In the genomic region with DNA sequence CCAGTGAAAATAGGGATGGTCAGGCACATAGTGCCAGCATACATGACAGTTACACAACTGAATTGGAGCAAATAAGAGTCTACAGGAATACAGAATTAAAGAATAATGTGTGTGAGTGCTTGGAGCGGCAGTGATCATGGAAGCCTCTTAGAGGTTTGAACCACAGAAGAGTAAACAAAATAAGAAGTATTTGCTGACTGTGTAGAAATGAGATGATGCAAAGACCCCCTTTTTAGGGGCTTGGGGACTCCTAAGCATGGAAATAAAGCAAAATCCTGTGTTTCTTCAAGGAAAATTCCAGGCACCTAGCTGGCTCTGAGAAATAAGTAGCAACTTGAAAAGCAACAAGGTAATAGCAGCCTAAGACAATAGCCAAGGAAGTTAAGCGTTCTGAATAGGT, we compare ENCODE assay signal across 24 cellular contexts. TPM values are rescaled to one million over a fixed set of nuclear protein-coding genes. Genes with fewer than 3 reads are reported as not detected.
DNase-seq lines count a peak whose midpoint lies in the region; ATAC-seq, FAIRE-seq and TF ChIP-seq lines count a peak whose summit lies in the region.
"Had no signal": no experiment of that assay in that cellular context is flagged by ENCODE, and none has a peak within 500 bp of the region (broad histone marks: within the 10 kb centered on the region; RNA-seq: fewer than 3 reads in every experiment).

No MANE protein-coding gene starts in this region.

- no peak overlapping the region for H3K4me3 Mint-ChIP-seq in activated CD4-positive, alpha-beta memory T cell treated with anti-CD3 and anti-CD28 coated beads for 36 hours
- H3K4me3 Mint-ChIP-seq: CD4-positive, alpha-beta T cell; CD8-positive, alpha-beta memory T cell; H9 had no signal

- H4K20me1 ChIP-seq in HepG2 (ENCODE audit: insufficient read depth, low read length) (no peaks in the 10 kb centered on the region), K562 (replicated peaks; ENCODE audit: control insufficient read depth, insufficient read depth, low read length) (no peaks in the 10 kb centered on the region; the same call in 1 of the 2 replicates)
- H4K20me1 ChIP-seq: BLaER1 treated with 17β-estradiol and CSF1 and Interleukin-3, amounts not matched to agents 10 nM and 100 nM had no signal

- H3K36me3 Mint-ChIP-seq in activated CD4-positive, alpha-beta memory T cell treated with anti-CD3 and anti-CD28 coated beads for 36 hours, result no peaks in the 10 kb centered on the region
- H3K36me3 Mint-ChIP-seq: CD14-positive monocyte; CD8-positive, alpha-beta memory T cell had no signal

- H3K9me1 ChIP-seq in K562 (ENCODE audit: control insufficient read depth, insufficient read depth, low read length), result no peaks in the 10 kb centered on the region

- TF ChIP-seq RAD21 in HepG2 (CRISPR knock-in tag; IDR thresholded peaks at IDR 0.05) (no peak), K562 (CRISPR knock-in tag; conservative IDR thresholded peaks at IDR 0.05 in 1 of 2, IDR thresholded peaks at IDR 0.05 in 1 of 2) (no peak)

- TF ChIP-seq CTCF in HepG2 (CRISPR knock-in tag; IDR thresholded peaks at IDR 0.05) (no peak), right lobe of liver (IDR thresholded peaks at IDR 0.05) (no peak), K562 (IDR thresholded peaks at IDR 0.05 in 2 of 3, conservative IDR thresholded peaks at IDR 0.05 in 1 of 3; ENCODE audit: insufficient read depth in 2 of 3, low read depth in 1 of 3, low read length in 3 of 3) (no peak)

- H3K9me3 ChIP-seq in HepG2 (ENCODE audit: low read length) (no peaks in the 10 kb centered on the region), right lobe of liver (no peaks in the 10 kb centered on the region), K562 (replicated peaks; ENCODE audit: control insufficient read depth, insufficient read depth, low read depth, low read length) (no peaks in the 10 kb centered on the region)
- H3K9me3 ChIP-seq: BE2C; BLaER1 treated with 17β-estradiol and CSF1 and Interleukin-3, amounts not matched to agents 10 nM and 100 nM had no signal

- H2AFZ ChIP-seq in HepG2 (ENCODE audit: low read length) (no peak overlapping the region), K562 (ENCODE audit: low read depth, low read length) (no peak overlapping the region)

- H3K4me2 ChIP-seq in HepG2 (ENCODE audit: low read depth, low read length) (no peak overlapping the region), K562 (ENCODE audit: insufficient read depth, low read length) (no peak overlapping the region)
- H3K4me2 ChIP-seq: BLaER1 treated with 17β-estradiol and CSF1 and Interleukin-3, amounts not matched to agents 10 nM and 100 nM had no signal

- H3K4me3 ChIP-seq in HepG2 (replicated peaks in 1 of 3; ENCODE audit: insufficient read depth in 1 of 3, low read depth in 2 of 3, low read length in 3 of 3) (no peak overlapping the region), right lobe of liver (no peak overlapping the region), K562 (no peak overlapping the region)
- H3K4me3 ChIP-seq: BLaER1 treated with 17β-estradiol and CSF1 and Interleukin-3, amounts not matched to agents 10 nM and 100 nM; GM12878 had no signal

- H3K27me3 Mint-ChIP-seq in activated CD4-positive, alpha-beta memory T cell treated with anti-CD3 and anti-CD28 coated beads for 36 hours, result peaks cover 10% of the 10 kb centered on the region

- CTCF ChIA-PET in HepG2 (lab: Yijun Ruan, JAX; ENCODE audit: low intra/inter-chr PET ratio, low total read pairs) (no interaction called here), K562 (lab: Yijun Ruan, JAX; ENCODE audit: low intra/inter-chr PET ratio) (no interaction called here)
- CTCF ChIA-PET in activated CD4-positive, alpha-beta memory T cell treated with anti-CD3 and anti-CD28 coated beads for 36 hours (lab: Charles Lee), result no interaction called here

- H3K9me3 Mint-ChIP-seq in activated CD4-positive, alpha-beta memory T cell treated with anti-CD3 and anti-CD28 coated beads for 36 hours, result no peaks in the 10 kb centered on the region
- H3K9me3 Mint-ChIP-seq: CD14-positive monocyte; CD4-positive, alpha-beta T cell; CD8-positive, alpha-beta memory T cell; H9 had no signal

- DNase-seq in HepG2 (ENCODE audit: low spot score) (no peak), right lobe of liver (no peak), K562 (ENCODE audit: extremely low read depth in 1 of 4, low spot score in 3 of 4) (no peak), substantia nigra (lab: John Stamatoyannopoulos, UW) (no peak), ureter (ENCODE audit: low spot score) (no peak)
- no peak for DNase-seq in activated CD4-positive, alpha-beta memory T cell treated with anti-CD3 and anti-CD28 coated beads for 36 hours
- DNase-seq: ACHN; AML-193; BE2C; CD4-positive, alpha-beta T cell; CD8-positive, alpha-beta memory T cell; DMS 273 treated with DMSO at 0.1 percent for 48 hours; DMS79; EL; GDM1; H9 had no signal

- H3K27ac ChIP-seq in HepG2 (ENCODE audit: extremely low read length, insufficient read depth, low read length), result no peak overlapping the region
- no peak overlapping the region for H3K27ac ChIP-seq in right lobe of liver
- H3K27ac ChIP-seq in K562 (ENCODE audit: extremely low read depth, low read depth, low read length), result no peak overlapping the region
- H3K27ac ChIP-seq in substantia nigra (ENCODE audit: low read depth, low read length, poor library complexity, severe bottlenecking), result no peak overlapping the region
- H3K27ac ChIP-seq: 22Rv1; BLaER1 treated with 17β-estradiol and CSF1 and Interleukin-3, amounts not matched to agents 10 nM and 100 nM had no signal

- no TSS peak for BruUV-seq in HepG2 (replicated peaks; lab: Mats Ljungman, UMichigan)
- no TSS peak for BruUV-seq in K562 (replicated peaks; lab: Mats Ljungman, UMichigan)

- H3K4me1 ChIP-seq in HepG2 (ENCODE audit: insufficient read depth, low read length) (no peaks in the 10 kb centered on the region), right lobe of liver (no peaks in the 10 kb centered on the region), K562 (replicated peaks in 1 of 2; ENCODE audit: control insufficient read depth in 2 of 2, insufficient read depth in 2 of 2, low read length in 2 of 2) (no peaks in the 10 kb centered on the region)
- H3K4me1 ChIP-seq: BE2C had no signal

- H3K36me3 ChIP-seq in HepG2 (replicated peaks in 1 of 2; ENCODE audit: control insufficient read depth in 1 of 2, insufficient read depth in 2 of 2, low read length in 2 of 2) (no peaks in the 10 kb centered on the region), right lobe of liver (no peaks in the 10 kb centered on the region), K562 (ENCODE audit: control insufficient read depth, insufficient read depth, low read length) (no peaks in the 10 kb centered on the region)
- H3K36me3 ChIP-seq: BE2C; BLaER1 treated with 17β-estradiol and CSF1 and Interleukin-3, amounts not matched to agents 10 nM and 100 nM had no signal

- TF ChIP-seq POLR2A in HepG2 (IDR thresholded peaks at IDR 0.05; ENCODE audit: insufficient read depth in 1 of 2, low read depth in 2 of 2, low read length in 2 of 2) (no peak), right lobe of liver (IDR thresholded peaks at IDR 0.05) (no peak), K562 (conservative IDR thresholded peaks at IDR 0.05) (no peak)

- H3K79me2 ChIP-seq in HepG2 (ENCODE audit: insufficient read depth, low read length) (no peaks in the 10 kb centered on the region), K562 (ENCODE audit: control insufficient read depth, insufficient read depth, low read length) (no peaks in the 10 kb centered on the region)

- whole genome bisulfite sequencing in HepG2 (ENCODE audit: low lambda C conversion rate), result 4% methylated on average over 2 of the region's 2 CpGs
- 51% methylated on average over 2 of the region's 2 CpGs for WGBS in right lobe of liver (ENCODE audit: insufficient coverage, low coverage, low lambda C conversion rate, missing lambda C conversion rate)
- WGBS in K562 (ENCODE audit: insufficient coverage, low coverage, missing lambda C conversion rate), result 15% methylated on average over 2 of the region's 2 CpGs

- FAIRE-seq in HepG2 (lab: Jason Lieb, UNC) (no peak), K562 (lab: Jason Lieb, UNC) (no peak)
- FAIRE-seq: A204.1, D721Med, GM12878 had no signal

- H3K27ac Mint-ChIP-seq in activated CD4-positive, alpha-beta memory T cell treated with anti-CD3 and anti-CD28 coated beads for 36 hours, result no peak overlapping the region
- H3K27ac Mint-ChIP-seq: CD14-positive monocyte; CD4-positive, alpha-beta T cell; CD8-positive, alpha-beta memory T cell; H9 had no signal

- in situ Hi-C loops in HepG2 (cut with HindIII; ENCODE audit: extremely low pct_ligation_motif_present, low pct_unique_long_range_greater_than_20kb) (loop anchor here (25.0 kb wide), 2 partner anchors 529 to 754 kb away; no protein-coding TSS in a partner anchor), K562 (cut with MboI) (loop anchor here (25.0 kb wide), 1 partner anchor 754 kb away; no protein-coding TSS in a partner anchor)

- H3K9ac ChIP-seq in HepG2 (ENCODE audit: insufficient read depth, low read depth, low read length) (no peak overlapping the region), K562 (ENCODE audit: insufficient read depth in 1 of 2, low read depth in 2 of 2, low read length in 2 of 2) (no peak overlapping the region)
- H3K9ac ChIP-seq: BLaER1 treated with 17β-estradiol and CSF1 and Interleukin-3, amounts not matched to agents 10 nM and 100 nM had no signal

- H3K4me1 Mint-ChIP-seq in activated CD4-positive, alpha-beta memory T cell treated with anti-CD3 and anti-CD28 coated beads for 36 hours (ENCODE audit: low read depth), result no peaks in the 10 kb centered on the region
- H3K4me1 Mint-ChIP-seq: CD14-positive monocyte; CD8-positive, alpha-beta memory T cell had no signal

- H3K27me3 ChIP-seq in HepG2 (ENCODE audit: control insufficient read depth in 1 of 2, insufficient read depth in 2 of 2, low read length in 2 of 2), result peaks cover 0 to 7% of the 10 kb centered on the region in 2 experiments; a peak in 2 of 5 replicates
- no peaks in the 10 kb centered on the region for H3K27me3 ChIP-seq in right lobe of liver
- 0 out of 5 replicates have a peak, but pooled peaks cover 3 to 10% of the 10 kb centered on the region in 2 experiments for H3K27me3 ChIP-seq in K562 (ENCODE audit: control insufficient read depth in 2 of 2, insufficient read depth in 2 of 2, low read length in 2 of 2)
- H3K27me3 ChIP-seq: BLaER1 treated with 17β-estradiol and CSF1 and Interleukin-3, amounts not matched to agents 10 nM and 100 nM had no signal

- TF ChIP-seq EP300 in HepG2 (IDR thresholded peaks at IDR 0.05; ENCODE audit: low read depth in 2 of 2, low read length in 2 of 2), result no peak
- no peak for TF ChIP-seq EP300 in HepG2 (CRISPR knock-in tag; IDR thresholded peaks at IDR 0.05; ENCODE audit: borderline replicate concordance)
- no peak for TF ChIP-seq EP300 in K562 (IDR thresholded peaks at IDR 0.05; ENCODE audit: low read length)

- POLR2A ChIA-PET in HepG2 (lab: Yijun Ruan, JAX) (no interaction called here), K562 (lab: Yijun Ruan, JAX) (interaction anchor here (1.8 kb wide), 1 partner anchor 11 kb away, joined by 7 read pairs; no protein-coding TSS in a partner anchor)
- POLR2A ChIA-PET in activated CD4-positive, alpha-beta memory T cell treated with anti-CD3 and anti-CD28 coated beads for 36 hours (lab: Charles Lee), result no interaction called here

- intact Hi-C loops in HepG2 (cut with micrococcal nuclease; ENCODE audit: unreplicated experiment) (no loop called here), right lobe of liver (cut with DNase I) (no loop called here), K562 (cut with micrococcal nuclease) (no loop called here)
- intact Hi-C loops in activated CD4-positive, alpha-beta memory T cell treated with anti-CD3 and anti-CD28 coated beads for 36 hours (cut with micrococcal nuclease), result no loop called here

- ATAC-seq in HepG2 (no peak), right lobe of liver (no peak), K562 (no peak)
- ATAC-seq: GM12878, HCT116 had no signal

RNA-seq across cellular contexts. Expression of a gene that starts 6.8 kb away (rescaled TPM):
- total RNA-seq in HepG2 (2016; rRNA removed; fragmentation: Illumina TruSeq; extraction: Trizol) (not detected in 2 replicates), right lobe of liver (not detected), K562 (2014; rRNA removed) (not detected in 2 replicates), K562 (2014; rRNA removed; fragmentation: Illumina TruSeq; extraction: Trizol) (not detected in 2 replicates), K562 (2015; rRNA removed; fragmentation: Illumina TruSeq; extraction: Trizol) (not detected in 2 replicates), K562 (2021) (not detected in 2 replicates), ureter (not detected)
- not detected in 2 replicates for total RNA-seq in HepG2 (2016; cell fraction: cytosol; rRNA removed; fragmentation: Illumina TruSeq; extraction: Trizol; ENCODE audit: low read depth)
- not detected in 2 replicates for total RNA-seq in HepG2 (2016; cell fraction: insoluble cytoplasmic fraction; rRNA removed; fragmentation: Illumina TruSeq; extraction: Trizol)
- not detected in 2 replicates for total RNA-seq in HepG2 (2016; cell fraction: membrane; rRNA removed; fragmentation: Illumina TruSeq; extraction: Trizol)
- not detected in 2 replicates for total RNA-seq in HepG2 (2016; cell fraction: nucleus; rRNA removed; fragmentation: Illumina TruSeq; extraction: Trizol)
- polyA plus RNA-seq in HepG2 (2011; rRNA removed) (not detected in 2 replicates), K562 (2011; rRNA removed) (not detected in 2 replicates), K562 (2014; fragmentation: Illumina TruSeq; extraction: Trizol) (not detected in 2 replicates), K562 (2014; fragmentation: Nextera tagmentation; extraction: Ambion mirVana) (not detected), K562 (2014; rRNA removed) (not detected in 2 replicates)
- not detected in 2 replicates for polyA plus RNA-seq in HepG2 (2011; cell fraction: cytosol; rRNA removed)
- not detected in 2 replicates for polyA plus RNA-seq in HepG2 (2011; cell fraction: nucleus; rRNA removed)
- not detected in 2 replicates for polyA plus RNA-seq in HepG2 (2012)
- polyA plus RNA-seq in HepG2 (2016; cell fraction: cytosol; fragmentation: Illumina TruSeq; extraction: Trizol; ENCODE audit: low read depth), result not detected in 2 replicates
- not detected in 2 replicates for polyA plus RNA-seq in HepG2 (2016; cell fraction: insoluble cytoplasmic fraction; fragmentation: Illumina TruSeq; extraction: Trizol; ENCODE audit: low read depth)
- polyA plus RNA-seq in HepG2 (2016; cell fraction: membrane; fragmentation: Illumina TruSeq; extraction: Trizol; ENCODE audit: low read depth), result not detected in 2 replicates
- not detected in 2 replicates for polyA plus RNA-seq in HepG2 (2016; cell fraction: nucleus; fragmentation: Illumina TruSeq; extraction: Trizol; ENCODE audit: insufficient read depth, low read depth)
- not detected in 2 replicates for polyA minus RNA-seq in HepG2 (2011; rRNA and poly(A)+ RNA removed; ENCODE audit: low replicate concordance)
- not detected in 2 replicates for polyA minus RNA-seq in HepG2 (2011; cell fraction: cytosol; rRNA and poly(A)+ RNA removed)
- not detected in 2 replicates for polyA minus RNA-seq in HepG2 (2011; cell fraction: nucleus; rRNA and poly(A)+ RNA removed)
- not detected in 2 replicates for total RNA-seq in K562 (2011; cell fraction: chromatin; rRNA removed; ENCODE audit: low replicate concordance)
- not detected in 2 replicates for total RNA-seq in K562 (2011; cell fraction: nucleolus; rRNA removed)
- not detected in 2 replicates for total RNA-seq in K562 (2011; cell fraction: nucleoplasm; rRNA removed)
- not detected in 2 replicates for polyA plus RNA-seq in K562 (2011; cell fraction: cytosol; rRNA removed)
- not detected in 2 replicates for polyA plus RNA-seq in K562 (2011; cell fraction: nucleus; rRNA removed)
- 0.07 and 0.08 TPM in 2 replicates for polyA plus RNA-seq in K562 (2012)
- not detected in 2 replicates for polyA minus RNA-seq in K562 (2011; rRNA and poly(A)+ RNA removed)
- not detected in 2 replicates for polyA minus RNA-seq in K562 (2011; cell fraction: cytosol; rRNA and poly(A)+ RNA removed)
- not detected in 2 replicates for polyA minus RNA-seq in K562 (2011; cell fraction: nucleus; rRNA and poly(A)+ RNA removed)
- not detected for total RNA-seq in activated CD4-positive, alpha-beta memory T cell treated with anti-CD3 and anti-CD28 coated beads for 36 hours
- total RNA-seq: CD4-positive, alpha-beta T cell; CD8-positive, alpha-beta memory T cell; GM12878; H4; H9 had no signal
- polyA plus RNA-seq: CD14-positive monocyte; CD8-positive, alpha-beta memory T cell; GM12878 had no signal

RNA-seq across cellular contexts. Expression of a gene that starts 32.1 kb away (rescaled TPM):
- 172 and 244 TPM in 2 replicates for total RNA-seq in HepG2 (2016; rRNA removed; fragmentation: Illumina TruSeq; extraction: Trizol)
- 61.1 and 70.9 TPM in 2 replicates for total RNA-seq in HepG2 (2016; cell fraction: cytosol; rRNA removed; fragmentation: Illumina TruSeq; extraction: Trizol; ENCODE audit: low read depth)
- total RNA-seq in HepG2 (2016; cell fraction: insoluble cytoplasmic fraction; rRNA removed; fragmentation: Illumina TruSeq; extraction: Trizol), result 180 and 253 TPM in 2 replicates
- total RNA-seq in HepG2 (2016; cell fraction: membrane; rRNA removed; fragmentation: Illumina TruSeq; extraction: Trizol), result 77.5 and 84.0 TPM in 2 replicates
- 58.7 and 62.9 TPM in 2 replicates for total RNA-seq in HepG2 (2016; cell fraction: nucleus; rRNA removed; fragmentation: Illumina TruSeq; extraction: Trizol)
- polyA plus RNA-seq in HepG2 (2011; rRNA removed), result 13.9 and 26.9 TPM in 2 replicates
- 8.2 and 29.2 TPM in 2 replicates for polyA plus RNA-seq in HepG2 (2011; cell fraction: cytosol; rRNA removed)
- 3.6 and 8.6 TPM in 2 replicates for polyA plus RNA-seq in HepG2 (2011; cell fraction: nucleus; rRNA removed)
- 14.7 and 15.0 TPM in 2 replicates for polyA plus RNA-seq in HepG2 (2012)
- 50.4 and 50.5 TPM in 2 replicates for polyA plus RNA-seq in HepG2 (2016; cell fraction: cytosol; fragmentation: Illumina TruSeq; extraction: Trizol; ENCODE audit: low read depth)
- 225 and 254 TPM in 2 replicates for polyA plus RNA-seq in HepG2 (2016; cell fraction: insoluble cytoplasmic fraction; fragmentation: Illumina TruSeq; extraction: Trizol; ENCODE audit: low read depth)
- polyA plus RNA-seq in HepG2 (2016; cell fraction: membrane; fragmentation: Illumina TruSeq; extraction: Trizol; ENCODE audit: low read depth), result 55.5 and 59.5 TPM in 2 replicates
- polyA plus RNA-seq in HepG2 (2016; cell fraction: nucleus; fragmentation: Illumina TruSeq; extraction: Trizol; ENCODE audit: insufficient read depth, low read depth), result 88.5 and 91.0 TPM in 2 replicates
- polyA minus RNA-seq in HepG2 (2011; rRNA and poly(A)+ RNA removed; ENCODE audit: low replicate concordance), result 2.8 TPM in 1 of 2 replicates, not detected in the other
- 1.6 and 12.1 TPM in 2 replicates for polyA minus RNA-seq in HepG2 (2011; cell fraction: cytosol; rRNA and poly(A)+ RNA removed)
- 4.6 and 10.8 TPM in 2 replicates for polyA minus RNA-seq in HepG2 (2011; cell fraction: nucleus; rRNA and poly(A)+ RNA removed)
- total RNA-seq in right lobe of liver, result 100 to 1,000 TPM in 1 of 6 experiments, 10 to 100 TPM in 3, 1 to 10 TPM in 2; 2.2 to 189 (median 37.1) TPM
- total RNA-seq in K562 (2011; cell fraction: chromatin; rRNA removed; ENCODE audit: low replicate concordance), result not detected in 2 replicates
- not detected in 2 replicates for total RNA-seq in K562 (2011; cell fraction: nucleolus; rRNA removed)
- not detected in 2 replicates for total RNA-seq in K562 (2011; cell fraction: nucleoplasm; rRNA removed)
- not detected in 2 replicates for total RNA-seq in K562 (2014; rRNA removed)
- not detected in 2 replicates for total RNA-seq in K562 (2014; rRNA removed; fragmentation: Illumina TruSeq; extraction: Trizol)
- not detected in 2 replicates for total RNA-seq in K562 (2015; rRNA removed; fragmentation: Illumina TruSeq; extraction: Trizol)
- total RNA-seq in K562 (2021), result not detected in 2 replicates
- polyA plus RNA-seq in K562 (2011; rRNA removed), result not detected in 2 replicates
- not detected in 2 replicates for polyA plus RNA-seq in K562 (2011; cell fraction: cytosol; rRNA removed)
- polyA plus RNA-seq in K562 (2011; cell fraction: nucleus; rRNA removed), result not detected in 2 replicates
- not detected in 2 replicates for polyA plus RNA-seq in K562 (2012)
- polyA plus RNA-seq in K562 (2014; fragmentation: Illumina TruSeq; extraction: Trizol), result not detected in 2 replicates
- not detected for polyA plus RNA-seq in K562 (2014; fragmentation: Nextera tagmentation; extraction: Ambion mirVana)
- 0.08 TPM in 1 of 2 replicates, not detected in the other for polyA plus RNA-seq in K562 (2014; rRNA removed)
- not detected in 2 replicates for polyA minus RNA-seq in K562 (2011; rRNA and poly(A)+ RNA removed)
- not detected in 2 replicates for polyA minus RNA-seq in K562 (2011; cell fraction: cytosol; rRNA and poly(A)+ RNA removed)
- polyA minus RNA-seq in K562 (2011; cell fraction: nucleus; rRNA and poly(A)+ RNA removed), result not detected in 2 replicates
- total RNA-seq in activated CD4-positive, alpha-beta memory T cell treated with anti-CD3 and anti-CD28 coated beads for 36 hours, result under 1 TPM; 0.59 to 0.70 TPM
- 8.8 TPM for total RNA-seq in ureter
- total RNA-seq: CD4-positive, alpha-beta T cell; H9 had no signal
- polyA plus RNA-seq: CD14-positive monocyte; CD8-positive, alpha-beta memory T cell had no signal

RNA-seq across cellular contexts. Expression of a gene that starts 41.3 kb away (rescaled TPM):
- total RNA-seq in HepG2 (2016; rRNA removed; fragmentation: Illumina TruSeq; extraction: Trizol) (0.07 TPM in 1 of 2 replicates, not detected in the other), right lobe of liver (1 to 10 TPM; 2.4 to 5.6 (median 4.9) TPM), K562 (2014; rRNA removed) (8.4 and 13.8 TPM in 2 replicates), K562 (2014; rRNA removed; fragmentation: Illumina TruSeq; extraction: Trizol) (13.8 and 18.0 TPM in 2 replicates), K562 (2015; rRNA removed; fragmentation: Illumina TruSeq; extraction: Trizol) (20.8 and 24.1 TPM in 2 replicates), K562 (2021) (32.0 and 43.6 TPM in 2 replicates), ureter (64.3 TPM)
- not detected in 2 replicates for total RNA-seq in HepG2 (2016; cell fraction: cytosol; rRNA removed; fragmentation: Illumina TruSeq; extraction: Trizol; ENCODE audit: low read depth)
- total RNA-seq in HepG2 (2016; cell fraction: insoluble cytoplasmic fraction; rRNA removed; fragmentation: Illumina TruSeq; extraction: Trizol), result not detected in 2 replicates
- total RNA-seq in HepG2 (2016; cell fraction: membrane; rRNA removed; fragmentation: Illumina TruSeq; extraction: Trizol), result not detected in 2 replicates
- 0.16 TPM in 1 of 2 replicates, not detected in the other for total RNA-seq in HepG2 (2016; cell fraction: nucleus; rRNA removed; fragmentation: Illumina TruSeq; extraction: Trizol)
- polyA plus RNA-seq in HepG2 (2011; rRNA removed) (0.37 and 0.38 TPM in 2 replicates), K562 (2011; rRNA removed) (32.0 and 38.1 TPM in 2 replicates), K562 (2014; fragmentation: Illumina TruSeq; extraction: Trizol) (30.7 and 39.5 TPM in 2 replicates), K562 (2014; fragmentation: Nextera tagmentation; extraction: Ambion mirVana) (1 to 10 TPM; 2.2 to 2.4 TPM), K562 (2014; rRNA removed) (42.1 and 48.3 TPM in 2 replicates)
- 0.15 and 0.18 TPM in 2 replicates for polyA plus RNA-seq in HepG2 (2011; cell fraction: cytosol; rRNA removed)
- 3.0 and 3.5 TPM in 2 replicates for polyA plus RNA-seq in HepG2 (2011; cell fraction: nucleus; rRNA removed)
- polyA plus RNA-seq in HepG2 (2012), result 0.39 and 0.40 TPM in 2 replicates
- polyA plus RNA-seq in HepG2 (2016; cell fraction: cytosol; fragmentation: Illumina TruSeq; extraction: Trizol; ENCODE audit: low read depth), result not detected in 2 replicates
- not detected in 2 replicates for polyA plus RNA-seq in HepG2 (2016; cell fraction: insoluble cytoplasmic fraction; fragmentation: Illumina TruSeq; extraction: Trizol; ENCODE audit: low read depth)
- polyA plus RNA-seq in HepG2 (2016; cell fraction: membrane; fragmentation: Illumina TruSeq; extraction: Trizol; ENCODE audit: low read depth), result not detected in 2 replicates
- polyA plus RNA-seq in HepG2 (2016; cell fraction: nucleus; fragmentation: Illumina TruSeq; extraction: Trizol; ENCODE audit: insufficient read depth, low read depth), result 0.83 and 1.1 TPM in 2 replicates
- polyA minus RNA-seq in HepG2 (2011; rRNA and poly(A)+ RNA removed; ENCODE audit: low replicate concordance), result 0.72 and 11.2 TPM in 2 replicates
- polyA minus RNA-seq in HepG2 (2011; cell fraction: cytosol; rRNA and poly(A)+ RNA removed), result not detected in 2 replicates
- 0.77 and 0.99 TPM in 2 replicates for polyA minus RNA-seq in HepG2 (2011; cell fraction: nucleus; rRNA and poly(A)+ RNA removed)
- total RNA-seq in K562 (2011; cell fraction: chromatin; rRNA removed; ENCODE audit: low replicate concordance), result 315 and 347 TPM in 2 replicates
- 122 and 127 TPM in 2 replicates for total RNA-seq in K562 (2011; cell fraction: nucleolus; rRNA removed)
- 213 and 355 TPM in 2 replicates for total RNA-seq in K562 (2011; cell fraction: nucleoplasm; rRNA removed)
- polyA plus RNA-seq in K562 (2011; cell fraction: cytosol; rRNA removed), result 26.4 and 34.1 TPM in 2 replicates
- polyA plus RNA-seq in K562 (2011; cell fraction: nucleus; rRNA removed), result 333 and 428 TPM in 2 replicates
- polyA plus RNA-seq in K562 (2012), result 38.3 and 56.3 TPM in 2 replicates
- polyA minus RNA-seq in K562 (2011; rRNA and poly(A)+ RNA removed), result 28.2 and 30.1 TPM in 2 replicates
- polyA minus RNA-seq in K562 (2011; cell fraction: cytosol; rRNA and poly(A)+ RNA removed), result 8.6 and 13.7 TPM in 2 replicates
- 61.4 and 72.4 TPM in 2 replicates for polyA minus RNA-seq in K562 (2011; cell fraction: nucleus; rRNA and poly(A)+ RNA removed)
- 10 to 100 TPM; 21.1 to 23.5 TPM for total RNA-seq in activated CD4-positive, alpha-beta memory T cell treated with anti-CD3 and anti-CD28 coated beads for 36 hours
